In genomic region chr5:669111-669841, GRCh38 we compare ENCODE assay signal across 8 cellular contexts. TPM values are rescaled to one million over a fixed set of nuclear protein-coding genes. Genes with fewer than 3 reads are reported as not detected.
DNase-seq lines count a peak whose midpoint lies in the region; ATAC-seq and TF ChIP-seq lines count a peak whose summit lies in the region.

No MANE protein-coding gene starts in this region.

- H3K27me3 ChIP-seq in esophagus muscularis mucosa: no peaks in the 10 kb centered on the region

- peaks cover 36 to 73% (median 66%) of the 10 kb centered on the region in 4 donors for H3K4me1 ChIP-seq in esophagus muscularis mucosa

- peaks cover 5% of the 10 kb centered on the region for H3K4me1 Mint-ChIP-seq in activated CD8-positive, alpha-beta memory T cell treated with anti-CD3 and anti-CD28 coated beads, Interleukin-2, amount 10 ng/mL, durations not matched to agents 7 days and 5 days
- H3K4me1 Mint-ChIP-seq in activated CD4-positive, alpha-beta memory T cell treated with anti-CD3 and anti-CD28 coated beads, Interleukin-2, amount 10 ng/mL, durations not matched to agents 7 days and 5 days: peaks cover 6% of the 10 kb centered on the region

- no peak for TF ChIP-seq EP300 in esophagus muscularis mucosa (IDR thresholded peaks at IDR 0.05)

- H3K9me3 ChIP-seq in esophagus muscularis mucosa: no peaks in the 10 kb centered on the region

- POLR2A ChIA-PET in activated CD4-positive, alpha-beta memory T cell treated with anti-CD3 and anti-CD28 coated beads, Interleukin-2, amount 10 ng/mL, durations not matched to agents 7 days and 5 days (lab: Charles Lee): no interaction called here

- H3K27ac Mint-ChIP-seq in activated CD8-positive, alpha-beta memory T cell treated with anti-CD3 and anti-CD28 coated beads, Interleukin-2, amount 10 ng/mL, durations not matched to agents 7 days and 5 days: no peak overlapping the region
- no peak overlapping the region for H3K27ac Mint-ChIP-seq in activated CD4-positive, alpha-beta memory T cell treated with anti-CD3 and anti-CD28 coated beads, Interleukin-2, amount 10 ng/mL, durations not matched to agents 7 days and 5 days

- peak overlapping the region; percentile 69 to 81 (median 76) for H3K27ac ChIP-seq in esophagus muscularis mucosa (replicated peaks in 1 of 4)

- peaks cover 2% of the 10 kb centered on the region for H3K36me3 Mint-ChIP-seq in activated CD8-positive, alpha-beta memory T cell treated with anti-CD3 and anti-CD28 coated beads, Interleukin-2, amount 10 ng/mL, durations not matched to agents 7 days and 5 days
- H3K36me3 Mint-ChIP-seq in activated CD4-positive, alpha-beta memory T cell treated with anti-CD3 and anti-CD28 coated beads, Interleukin-2, amount 10 ng/mL, durations not matched to agents 7 days and 5 days (ENCODE audit: low read depth): peaks cover 5% of the 10 kb centered on the region

- CTCF ChIA-PET in activated CD8-positive, alpha-beta memory T cell treated with anti-CD3 and anti-CD28 coated beads, Interleukin-2, amount 10 ng/mL, durations not matched to agents 7 days and 5 days (lab: Charles Lee): interaction anchor here (0.6 to 1.3 kb wide), 6 partner anchors 15 to 236 kb away, joined by 3 to 6 read pairs (median 3); partner anchors contain the start of genes BRD9 and TRIP13
- CTCF ChIA-PET in activated CD4-positive, alpha-beta memory T cell treated with anti-CD3 and anti-CD28 coated beads, Interleukin-2, amount 10 ng/mL, durations not matched to agents 7 days and 5 days (lab: Charles Lee): interaction anchor here (1.9 kb wide), 1 partner anchor 16 kb away, joined by 5 read pairs; no protein-coding TSS in a partner anchor

- no peak overlapping the region for H3K4me3 ChIP-seq in esophagus muscularis mucosa

- H3K9me3 Mint-ChIP-seq in activated CD8-positive, alpha-beta memory T cell treated with anti-CD3 and anti-CD28 coated beads, Interleukin-2, amount 10 ng/mL, durations not matched to agents 7 days and 5 days (ENCODE audit: low read depth): no peaks in the 10 kb centered on the region
- H3K9me3 Mint-ChIP-seq in activated CD4-positive, alpha-beta memory T cell treated with anti-CD3 and anti-CD28 coated beads, Interleukin-2, amount 10 ng/mL, durations not matched to agents 7 days and 5 days: no peaks in the 10 kb centered on the region

- peaks cover 4% of the 10 kb centered on the region for H3K27me3 Mint-ChIP-seq in activated CD8-positive, alpha-beta memory T cell treated with anti-CD3 and anti-CD28 coated beads, Interleukin-2, amount 10 ng/mL, durations not matched to agents 7 days and 5 days
- peaks cover 5% of the 10 kb centered on the region for H3K27me3 Mint-ChIP-seq in activated CD4-positive, alpha-beta memory T cell treated with anti-CD3 and anti-CD28 coated beads, Interleukin-2, amount 10 ng/mL, durations not matched to agents 7 days and 5 days

- H3K36me3 ChIP-seq in esophagus muscularis mucosa: peaks cover 7 to 24% (median 18%) of the 10 kb centered on the region in 4 donors

- TF ChIP-seq CTCF in esophagus muscularis mucosa (IDR thresholded peaks at IDR 0.05): peak; percentile 57 to 81 (median 64)

- ATAC-seq in activated CD8-positive, alpha-beta memory T cell treated with anti-CD3 and anti-CD28 coated beads, Interleukin-2, amount 10 ng/mL, durations not matched to agents 7 days and 5 days: no peak

- TF ChIP-seq POLR2A in esophagus muscularis mucosa (IDR thresholded peaks at IDR 0.05; ENCODE audit: low read depth): no peak

- peak; percentile 83 for DNase-seq in activated CD8-positive, alpha-beta memory T cell treated with anti-CD3 and anti-CD28 coated beads for 24 hours
- no peak for DNase-seq in activated CD8-positive, alpha-beta memory T cell treated with anti-CD3 and anti-CD28 coated beads, Interleukin-2, amount 10 ng/mL, durations not matched to agents 7 days and 5 days
- DNase-seq in activated CD4-positive, alpha-beta memory T cell treated with anti-CD3 and anti-CD28 coated beads, Interleukin-2, amount 10 ng/mL, durations not matched to agents 7 days and 5 days: peak; percentile 50
- DNase-seq in esophagus muscularis mucosa (ENCODE audit: extremely low spot score): no peak
- peak; percentile 89 for DNase-seq in occipital lobe (lab: John Stamatoyannopoulos, UW)
- no peak for DNase-seq in NCI-H2196 (lab: John Stamatoyannopoulos, UW; ENCODE audit: unreplicated experiment)
- DNase-seq in NCI-H187 treated with DMSO at 0.1 percent for 48 hours (lab: John Stamatoyannopoulos, UW): no peak
- no peak for DNase-seq in NCI-H1048 (lab: John Stamatoyannopoulos, UW)

- intact Hi-C loops in esophagus muscularis mucosa (cut with DNase I): no loop called here

- no peak overlapping the region for H3K4me3 Mint-ChIP-seq in activated CD8-positive, alpha-beta memory T cell treated with anti-CD3 and anti-CD28 coated beads, Interleukin-2, amount 10 ng/mL, durations not matched to agents 7 days and 5 days
- no peak overlapping the region for H3K4me3 Mint-ChIP-seq in activated CD4-positive, alpha-beta memory T cell treated with anti-CD3 and anti-CD28 coated beads, Interleukin-2, amount 10 ng/mL, durations not matched to agents 7 days and 5 days

- WGBS in esophagus muscularis mucosa: 67% methylated on average over 27 of the region's 40 CpGs

RNA-seq across cellular contexts. Expression of gene TPPP, which starts 23.9 kb away (rescaled TPM):
- total RNA-seq in activated CD8-positive, alpha-beta memory T cell treated with anti-CD3 and anti-CD28 coated beads, Interleukin-2, amount 10 ng/mL, durations not matched to agents 7 days and 5 days: under 1 TPM; 0.16 to 0.20 TPM
- total RNA-seq in activated CD4-positive, alpha-beta memory T cell treated with anti-CD3 and anti-CD28 coated beads, Interleukin-2, amount 10 ng/mL, durations not matched to agents 7 days and 5 days: under 1 TPM; 0.10 to 0.15 TPM
- total RNA-seq in esophagus muscularis mucosa: 10 to 100 TPM; 19.5 to 45.7 (median 34.5) TPM
- total RNA-seq in occipital lobe: 16.2 TPM

RNA-seq across cellular contexts. Expression of gene CEP72, which starts 57.1 kb away (rescaled TPM):
- 10 to 100 TPM; 32.2 to 40.5 TPM for total RNA-seq in activated CD8-positive, alpha-beta memory T cell treated with anti-CD3 and anti-CD28 coated beads, Interleukin-2, amount 10 ng/mL, durations not matched to agents 7 days and 5 days
- 10 to 100 TPM; 24.1 to 24.2 TPM for total RNA-seq in activated CD4-positive, alpha-beta memory T cell treated with anti-CD3 and anti-CD28 coated beads, Interleukin-2, amount 10 ng/mL, durations not matched to agents 7 days and 5 days
- total RNA-seq in esophagus muscularis mucosa (1 to 10 TPM in 3 of 4 donors, under 1 TPM in 1; 0.83 to 1.8 (median 1.5) TPM), occipital lobe (5.9 TPM)

Comparison
In these comparisons a context has a peak if more than half of its experiments do, and no peak if none do; other contexts are left out.
1. DNase-seq: peak in activated CD8-positive, alpha-beta memory T cell treated with anti-CD3 and anti-CD28 coated beads for 24 hours (single experiment), activated CD4-positive, alpha-beta memory T cell treated with anti-CD3 and anti-CD28 coated beads, Interleukin-2, amount 10 ng/mL, durations not matched to agents 7 days and 5 days (single experiment) and occipital lobe (single experiment); none in activated CD8-positive, alpha-beta memory T cell treated with anti-CD3 and anti-CD28 coated beads, Interleukin-2, amount 10 ng/mL, durations not matched to agents 7 days and 5 days (single experiment), esophagus muscularis mucosa (single experiment), NCI-H2196 (single experiment), NCI-H187 treated with DMSO at 0.1 percent for 48 hours (single experiment) and NCI-H1048 (single experiment).
2. RNA of gene TPPP, which starts 23.9 kb away (total RNA-seq): 19.5 to 45.7 TPM in esophagus muscularis mucosa and 16.2 TPM in occipital lobe (single experiment); 0.16 to 0.20 TPM in activated CD8-positive, alpha-beta memory T cell treated with anti-CD3 and anti-CD28 coated beads, Interleukin-2, amount 10 ng/mL, durations not matched to agents 7 days and 5 days and 0.10 to 0.15 TPM in activated CD4-positive, alpha-beta memory T cell treated with anti-CD3 and anti-CD28 coated beads, Interleukin-2, amount 10 ng/mL, durations not matched to agents 7 days and 5 days; every median in the first group is over 10 times any median in the second.